ENCODE assay signal across 8 cellular contexts in the genomic region with DNA sequence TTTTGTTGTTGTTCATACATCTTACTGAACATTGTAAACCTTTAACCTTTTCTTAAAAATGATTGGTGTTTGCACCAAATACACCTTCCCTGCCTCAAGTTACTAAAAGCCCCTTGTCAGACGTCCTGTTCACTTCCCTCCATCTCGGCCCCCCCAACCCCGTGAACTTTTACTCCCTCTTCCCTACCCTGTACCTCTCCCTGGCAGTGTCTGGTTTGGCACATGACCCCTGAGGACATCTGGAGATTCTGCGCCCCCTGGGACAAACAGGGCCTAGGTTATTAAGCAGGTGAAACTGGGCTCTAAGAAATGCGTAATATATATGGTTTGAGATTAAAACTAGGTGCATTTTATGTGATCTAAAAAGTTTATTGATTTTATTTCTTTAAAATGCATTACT. TPM values are rescaled to one million over a fixed set of nuclear protein-coding genes. Genes with fewer than 3 reads are reported as not detected.
DNase-seq lines count a peak whose midpoint lies in the region; TF ChIP-seq lines count a peak whose summit lies in the region.

No MANE protein-coding gene starts in this region.

- peak overlapping the region; percentile 82 for H3K27ac Mint-ChIP-seq in Calu3 (ENCODE audit: unreplicated experiment)

- DNase-seq in Calu3 (no peak), OCI-M1 (lab: John Stamatoyannopoulos, UW) (peak; percentile 58), epithelial cell of esophagus (ENCODE audit: low read depth) (no peak), NCI-H1105 treated with DMSO at 0.1 percent for 48 hours (lab: John Stamatoyannopoulos, UW) (no peak), dedifferentiated amniotic fluid mesenchymal stem cell (ENCODE audit: extremely low spot score) (no peak), SHP77 treated with DMSO at 0.1 percent for 48 hours (lab: John Stamatoyannopoulos, UW) (no peak), NCI-H1092 (lab: John Stamatoyannopoulos, UW) (no peak)

- peak overlapping the region; percentile 63 for H3K4me2 ChIP-seq in parathyroid adenoma (ENCODE audit: low read length)

- TSS peak; percentile 54 for BruUV-seq in Calu3 (replicated peaks; lab: Mats Ljungman, UMichigan)

- H3K27me3 Mint-ChIP-seq in Calu3 (ENCODE audit: unreplicated experiment): peaks cover 21% of the 10 kb centered on the region

- no peak overlapping the region for H3K27ac ChIP-seq in parathyroid adenoma

- H3K4me3 ChIP-seq in epithelial cell of esophagus (ENCODE audit: low read length) (peak overlapping the region; percentile 81), parathyroid adenoma (ENCODE audit: low read depth, low read length) (peak overlapping the region; percentile 68)

- intact Hi-C loops in Calu3 (cut with micrococcal nuclease; ENCODE audit: unreplicated experiment): no loop called here

- H2AFZ ChIP-seq in parathyroid adenoma: no peak overlapping the region

- peaks cover 26% of the 10 kb centered on the region for H3K4me1 Mint-ChIP-seq in Calu3 (ENCODE audit: low read depth, unreplicated experiment)

- no peaks in the 10 kb centered on the region for H3K36me3 ChIP-seq in parathyroid adenoma (ENCODE audit: control insufficient read depth, insufficient read depth, low read length)

- CTCF ChIA-PET in Calu3 (lab: Charles Lee): no interaction called here

- H3K9ac ChIP-seq in parathyroid adenoma: no peak overlapping the region

- peaks cover 30% of the 10 kb centered on the region for H3K4me1 ChIP-seq in parathyroid adenoma

- H3K9me3 Mint-ChIP-seq in Calu3 (ENCODE audit: low read depth, unreplicated experiment): no peaks in the 10 kb centered on the region

- peak overlapping the region; percentile 79 for H3K4me3 Mint-ChIP-seq in Calu3 (ENCODE audit: low read depth, unreplicated experiment)

- H3K36me3 Mint-ChIP-seq in Calu3 (ENCODE audit: insufficient read depth, unreplicated experiment): peaks cover 28% of the 10 kb centered on the region

- H3K79me2 ChIP-seq in parathyroid adenoma: peaks cover 31% of the 10 kb centered on the region

- TF ChIP-seq CTCF in Calu3 (IDR thresholded peaks at IDR 0.05; ENCODE audit: unreplicated experiment): no peak
- no peak for TF ChIP-seq CTCF in epithelial cell of esophagus (IDR thresholded peaks at IDR 0.05; ENCODE audit: insufficient read depth, low read depth, low read length, missing control alignments)
- no peak for TF ChIP-seq CTCF in parathyroid adenoma (IDR thresholded peaks at IDR 0.05)

- H3K9me3 ChIP-seq in parathyroid adenoma (ENCODE audit: control insufficient read depth, low read length): no peaks in the 10 kb centered on the region

- no peaks in the 10 kb centered on the region for H3K27me3 ChIP-seq in parathyroid adenoma (ENCODE audit: control insufficient read depth, insufficient read depth, low read length)

RNA-seq across cellular contexts. Expression of a gene that starts 1.4 kb away (rescaled TPM):
- 17.2 and 23.7 TPM in 2 replicates for total RNA-seq in Calu3 (2022)
